In genomic region chr19:48168689-48169088, GRCh38 we compare ENCODE assay signal across 14 cellular contexts. TPM values are rescaled to one million over a fixed set of nuclear protein-coding genes. Genes with fewer than 3 reads are reported as not detected.
DNase-seq lines count a peak whose midpoint lies in the region; ATAC-seq, FAIRE-seq and TF ChIP-seq lines count a peak whose summit lies in the region.
"Had no signal": no experiment of that assay in that cellular context is flagged by ENCODE, and none has a peak within 500 bp of the region (broad histone marks: within the 10 kb centered on the region; RNA-seq: fewer than 3 reads in every experiment).

No MANE protein-coding gene starts in this region.

- CTCF ChIA-PET in A673 (lab: Charles Lee): interaction anchor here (1.0 kb wide), 1 partner anchor 205 kb away, joined by 6 read pairs; no protein-coding TSS in a partner anchor
- CTCF ChIA-PET in activated CD4-positive, alpha-beta memory T cell treated with anti-CD3 and anti-CD28 coated beads for 36 hours (lab: Charles Lee): interaction anchor here (1.4 kb wide), 1 partner anchor 91 kb away, joined by 6 read pairs; no protein-coding TSS in a partner anchor
- CTCF ChIA-PET in GM10248 (lab: Yijun Ruan, JAX): interaction anchor here (1.3 kb wide), 1 partner anchor 16 kb away, joined by 3 read pairs; no protein-coding TSS in a partner anchor

- FAIRE-seq in keratinocyte (lab: Jason Lieb, UNC): no peak

- H2AFZ ChIP-seq in DND-41 (ENCODE audit: low read depth, low read length) (no peak overlapping the region), keratinocyte (ENCODE audit: control insufficient read depth, low read length) (no peak overlapping the region)

- peak overlapping the region; percentile 95 for H3K4me3 Mint-ChIP-seq in activated CD4-positive, alpha-beta memory T cell treated with anti-CD3 and anti-CD28 coated beads for 36 hours

- H3K27me3 Mint-ChIP-seq in activated CD4-positive, alpha-beta memory T cell treated with anti-CD3 and anti-CD28 coated beads for 36 hours: no peaks in the 10 kb centered on the region

- peaks cover 31% of the 10 kb centered on the region for H3K4me1 Mint-ChIP-seq in activated CD4-positive, alpha-beta memory T cell treated with anti-CD3 and anti-CD28 coated beads for 36 hours (ENCODE audit: low read depth)

- peaks cover 20% of the 10 kb centered on the region for H3K4me1 ChIP-seq in A673 (ENCODE audit: insufficient read depth, low read length, poor library complexity, severe bottlenecking)
- peaks cover 35% of the 10 kb centered on the region for H3K4me1 ChIP-seq in DND-41 (ENCODE audit: insufficient read depth, low read length)
- peaks cover 12% of the 10 kb centered on the region for H3K4me1 ChIP-seq in keratinocyte (ENCODE audit: control insufficient read depth, extremely low read depth, insufficient read depth, low read length)

- intact Hi-C loops in A673 (cut with micrococcal nuclease; ENCODE audit: unreplicated experiment): no loop called here
- intact Hi-C loops in activated CD4-positive, alpha-beta memory T cell treated with anti-CD3 and anti-CD28 coated beads for 36 hours (cut with micrococcal nuclease): no loop called here

- peak overlapping the region; percentile 28 for H3K27ac ChIP-seq in A673 (ENCODE audit: low read depth, low read length, poor library complexity, severe bottlenecking)
- no peak overlapping the region for H3K27ac ChIP-seq in DND-41 (ENCODE audit: low read length)
- H3K27ac ChIP-seq in keratinocyte (ENCODE audit: control insufficient read depth, insufficient read depth, low read length): no peak overlapping the region
- H3K27ac ChIP-seq: C4-2B, psoas muscle had no signal

- H4K20me1 ChIP-seq in DND-41 (ENCODE audit: insufficient read depth, low read length): peaks cover 37% of the 10 kb centered on the region
- no peaks in the 10 kb centered on the region for H4K20me1 ChIP-seq in keratinocyte (ENCODE audit: control insufficient read depth, extremely low read depth, insufficient read depth, low read length)

- no peaks in the 10 kb centered on the region for H3K9me3 ChIP-seq in A673 (ENCODE audit: low read depth, low read length, poor library complexity, severe bottlenecking)
- no peaks in the 10 kb centered on the region for H3K9me3 ChIP-seq in DND-41 (ENCODE audit: insufficient read depth, low read length, severe bottlenecking)
- no peaks in the 10 kb centered on the region for H3K9me3 ChIP-seq in keratinocyte (ENCODE audit: control insufficient read depth, low read depth, low read length)
- H3K9me3 ChIP-seq: psoas muscle, stomach had no signal

- no peaks in the 10 kb centered on the region for H3K9me3 Mint-ChIP-seq in activated CD4-positive, alpha-beta memory T cell treated with anti-CD3 and anti-CD28 coated beads for 36 hours

- no peak for TF ChIP-seq CTCF in A673 (conservative IDR thresholded peaks at IDR 0.05; ENCODE audit: low read depth, low read length)
- no peak for TF ChIP-seq CTCF in DND-41 (IDR thresholded peaks at IDR 0.05; ENCODE audit: borderline replicate concordance, extremely low read depth, low read length, poor library complexity, severe bottlenecking)
- TF ChIP-seq CTCF in keratinocyte (optimal IDR thresholded peaks at IDR 0.05 in 1 of 3, IDR thresholded peaks at IDR 0.05 in 1 of 3, conservative IDR thresholded peaks at IDR 0.05 in 1 of 3; ENCODE audit: extremely low read depth in 1 of 3, insufficient read depth in 2 of 3, low read length in 3 of 3): no peak
- no peak for TF ChIP-seq CTCF in GM10266 (IDR thresholded peaks at IDR 0.05; ENCODE audit: control insufficient read depth, insufficient read depth, low read depth, missing control alignments)
- no peak for TF ChIP-seq CTCF in GM10248 (IDR thresholded peaks at IDR 0.05; ENCODE audit: control extremely low read depth, extremely low read depth, low read depth, missing control alignments)

- H3K36me3 ChIP-seq in A673 (ENCODE audit: insufficient read depth, low read length, poor library complexity, severe bottlenecking) (peaks cover 20% of the 10 kb centered on the region), DND-41 (ENCODE audit: insufficient read depth, low read length) (peaks cover 41% of the 10 kb centered on the region), keratinocyte (ENCODE audit: control insufficient read depth in 2 of 2, extremely low read depth in 1 of 2, insufficient read depth in 2 of 2, low read length in 2 of 2) (peaks cover under 1 to 1% of the 10 kb centered on the region in 2 experiments)

- ATAC-seq in DND-41 (ENCODE audit: insufficient read depth, low read depth) (no peak), GM19328 (IDR thresholded peaks at IDR 0.05; ENCODE audit: unreplicated experiment) (no peak)

- POLR2A ChIA-PET in A673 (lab: Charles Lee; ENCODE audit: low non-redundant PET): no interaction called here
- POLR2A ChIA-PET in activated CD4-positive, alpha-beta memory T cell treated with anti-CD3 and anti-CD28 coated beads for 36 hours (lab: Charles Lee): interaction anchor here (0.8 kb wide), 1 partner anchor 195 kb away, joined by 3 read pairs; the partner anchor contains the start of genes SYNGR4 and TMEM143
- POLR2A ChIA-PET in GM10248 (lab: Yijun Ruan, JAX): no interaction called here

- H3K27me3 ChIP-seq in A673 (replicated peaks; ENCODE audit: insufficient read depth, low read depth, low read length, poor library complexity) (no peaks in the 10 kb centered on the region), DND-41 (ENCODE audit: insufficient read depth, low read length, poor library complexity) (no peaks in the 10 kb centered on the region), keratinocyte (ENCODE audit: control insufficient read depth, extremely low read depth, insufficient read depth, low read length) (no peaks in the 10 kb centered on the region)
- H3K27me3 ChIP-seq: stomach had no signal

- H3K27ac Mint-ChIP-seq in activated CD4-positive, alpha-beta memory T cell treated with anti-CD3 and anti-CD28 coated beads for 36 hours: peak overlapping the region; percentile 97

- H3K9ac ChIP-seq in DND-41 (ENCODE audit: low read depth, low read length) (no peak overlapping the region), keratinocyte (ENCODE audit: control insufficient read depth, extremely low read depth, insufficient read depth, low read length) (no peak overlapping the region)

- H3K36me3 Mint-ChIP-seq in activated CD4-positive, alpha-beta memory T cell treated with anti-CD3 and anti-CD28 coated beads for 36 hours: peaks cover 16% of the 10 kb centered on the region

- dilution Hi-C loops in keratinocyte (cut with MboI; ENCODE audit: extremely low pct_ligation_motif_present, low sequenced_read_pairs): no loop called here

- H3K9me1 ChIP-seq in keratinocyte (ENCODE audit: control insufficient read depth, extremely low read depth, insufficient read depth, low read length): no peaks in the 10 kb centered on the region

- H3K79me2 ChIP-seq in DND-41 (ENCODE audit: insufficient read depth, low read length): peaks cover 77% of the 10 kb centered on the region
- peaks cover 38% of the 10 kb centered on the region for H3K79me2 ChIP-seq in keratinocyte (ENCODE audit: control insufficient read depth, insufficient read depth, low read length)

- H3K4me2 ChIP-seq in DND-41 (ENCODE audit: insufficient read depth, low read length) (peak overlapping the region; percentile 78), keratinocyte (ENCODE audit: control insufficient read depth, extremely low read depth, insufficient read depth, low read depth, low read length) (peak overlapping the region; percentile 84)

- H3K4me3 ChIP-seq in A673 (ENCODE audit: low read depth, low read length, poor library complexity, severe bottlenecking) (no peak overlapping the region), DND-41 (ENCODE audit: low read depth in 1 of 2, low read length in 2 of 2) (peak overlapping the region in 1 of 2 experiments; percentile 100; a peak in 1 of 4 replicates), keratinocyte (ENCODE audit: control insufficient read depth in 2 of 3, extremely low read depth in 1 of 3, insufficient read depth in 2 of 3, low read depth in 1 of 3, low read length in 3 of 3) (peak overlapping the region in 1 of 3 experiments; percentile 64)

- no TSS peak for BruUV-seq in A673 (replicated peaks; lab: Mats Ljungman, UMichigan)

- no peak for DNase-seq in A673 (ENCODE audit: low spot score)
- DNase-seq in DND-41: no peak
- DNase-seq in activated CD4-positive, alpha-beta memory T cell treated with anti-CD3 and anti-CD28 coated beads for 36 hours: no peak
- DNase-seq in keratinocyte (ENCODE audit: low read depth, low spot score): no peak
- no peak for DNase-seq in GM10266 (ENCODE audit: extremely low spot score)
- DNase-seq in GM10248 (ENCODE audit: extremely low spot score): no peak
- DNase-seq in NCI-H1048 (lab: John Stamatoyannopoulos, UW): no peak
- DNase-seq: NCI-H1694; NCI-H82; stimulated activated CD4-positive, alpha-beta T cell treated with anti-CD3 and anti-CD28 coated beads, Interleukin-2, amount 100 ng/mL, for 48 hours; stomach had no signal

RNA-seq across cellular contexts. Expression of gene LIG1, which starts 1.5 kb away (rescaled TPM):
- 200 and 204 TPM in 2 replicates for total RNA-seq in A673 (2021)
- 100 to 1,000 TPM; 174 TPM for total RNA-seq in activated CD4-positive, alpha-beta memory T cell treated with anti-CD3 and anti-CD28 coated beads for 36 hours
- 10.6 to 19.0 TPM (median 16.5 TPM) in 3 replicates for polyA plus RNA-seq in keratinocyte
- 14.2 TPM for polyA plus RNA-seq in keratinocyte (2011; ENCODE audit: low read depth)
- polyA plus RNA-seq in keratinocyte (2011; cell fraction: cytosol; rRNA removed): 5.1 and 8.2 TPM in 2 replicates
- polyA plus RNA-seq in keratinocyte (2011; cell fraction: nucleus; rRNA removed): 20.7 and 27.7 TPM in 2 replicates
- 7.5 and 26.6 TPM in 2 replicates for polyA plus RNA-seq in keratinocyte (2012; ENCODE audit: low replicate concordance)
- polyA minus RNA-seq in keratinocyte: 7.5 to 36.5 TPM (median 19.8 TPM) in 3 replicates
- polyA minus RNA-seq in keratinocyte (2011; cell fraction: cytosol; rRNA and poly(A)+ RNA removed): 17.3 TPM
- polyA minus RNA-seq in keratinocyte (2011; cell fraction: nucleus; rRNA and poly(A)+ RNA removed): 12.3 and 14.5 TPM in 2 replicates

RNA-seq across cellular contexts. Expression of gene ZSWIM9, which starts 1.8 kb away (rescaled TPM):
- total RNA-seq in A673 (2021): 12.0 and 15.8 TPM in 2 replicates
- total RNA-seq in activated CD4-positive, alpha-beta memory T cell treated with anti-CD3 and anti-CD28 coated beads for 36 hours: 1 to 10 TPM; 7.4 to 8.0 TPM
- polyA plus RNA-seq in keratinocyte: 0.28 to 0.46 TPM (median 0.41 TPM) in 3 replicates
- polyA plus RNA-seq in keratinocyte (2011; ENCODE audit: low read depth): 0.40 TPM
- 0.26 and 1.1 TPM in 2 replicates for polyA plus RNA-seq in keratinocyte (2011; cell fraction: cytosol; rRNA removed)
- 1.5 and 2.1 TPM in 2 replicates for polyA plus RNA-seq in keratinocyte (2011; cell fraction: nucleus; rRNA removed)
- 1.5 and 5.2 TPM in 2 replicates for polyA plus RNA-seq in keratinocyte (2012; ENCODE audit: low replicate concordance)
- polyA minus RNA-seq in keratinocyte: 0.06 to 0.43 TPM (median 0.16 TPM) in 3 replicates
- 1.9 TPM for polyA minus RNA-seq in keratinocyte (2011; cell fraction: cytosol; rRNA and poly(A)+ RNA removed)
- polyA minus RNA-seq in keratinocyte (2011; cell fraction: nucleus; rRNA and poly(A)+ RNA removed): 1.1 and 1.2 TPM in 2 replicates

RNA-seq across cellular contexts. Expression of gene PLA2G4C, which starts 58.1 kb away (rescaled TPM):
- 4.8 and 8.2 TPM in 2 replicates for total RNA-seq in A673 (2021)
- total RNA-seq in activated CD4-positive, alpha-beta memory T cell treated with anti-CD3 and anti-CD28 coated beads for 36 hours: 10 to 100 TPM; 12.4 to 13.3 TPM
- polyA plus RNA-seq in keratinocyte: 0.35 to 1.3 TPM (median 0.56 TPM) in 3 replicates
- 3.6 TPM for polyA plus RNA-seq in keratinocyte (2011; ENCODE audit: low read depth)
- polyA plus RNA-seq in keratinocyte (2011; cell fraction: cytosol; rRNA removed): 1.2 TPM in 2 replicates
- polyA plus RNA-seq in keratinocyte (2011; cell fraction: nucleus; rRNA removed): 1.8 and 2.7 TPM in 2 replicates
- polyA plus RNA-seq in keratinocyte (2012; ENCODE audit: low replicate concordance): 1.8 and 3.5 TPM in 2 replicates
- 0.16 to 1.2 TPM (median 0.56 TPM) in 3 replicates for polyA minus RNA-seq in keratinocyte
- polyA minus RNA-seq in keratinocyte (2011; cell fraction: cytosol; rRNA and poly(A)+ RNA removed): not detected
- polyA minus RNA-seq in keratinocyte (2011; cell fraction: nucleus; rRNA and poly(A)+ RNA removed): 4.7 and 5.0 TPM in 2 replicates
